Comparison of ENCODE assay signal across 36 cellular contexts in the genomic region with DNA sequence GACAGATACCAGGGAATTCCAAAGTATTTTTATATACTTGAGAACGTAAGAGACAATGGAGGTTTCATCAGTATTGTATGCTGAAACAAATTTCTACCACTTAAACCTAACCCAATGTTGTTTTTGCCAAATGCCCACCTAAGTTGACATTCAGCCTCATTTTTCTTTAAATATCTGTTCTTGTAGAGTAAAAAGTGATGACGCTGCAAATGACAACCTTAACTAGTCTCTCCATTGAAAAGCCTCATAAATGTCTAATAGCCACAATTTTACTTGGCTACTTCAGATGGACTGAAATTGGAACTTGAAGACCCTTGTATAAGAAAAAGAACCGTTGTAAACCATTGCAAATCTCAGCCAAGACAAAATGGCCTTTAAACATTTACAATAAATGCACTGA.
"Had no signal": no experiment of that assay in that cellular context is flagged by ENCODE, and none has a peak within 500 bp of the region (broad histone marks: within the 10 kb centered on the region; RNA-seq: fewer than 3 reads in every experiment).

No MANE protein-coding gene starts in this region.

- H3K27me3 ChIP-seq: MG63 had no signal

- H3K36me3 ChIP-seq: MG63 had no signal

- H3K4me3 ChIP-seq: MG63 had no signal

- DNase-seq: MG63, MM.1S, MV-4-11, NCI-H1048, NCI-H1092, NCI-H1092 treated with DMSO at 0.1 percent for 48 hours, NCI-H1105, NCI-H1105 treated with DMSO at 0.1 percent for 48 hours, NCI-H1417, NCI-H1417 treated with DMSO at 0.1 percent for 48 hours, NCI-H1436, NCI-H1436 treated with DMSO at 0.1 percent for 48 hours, NCI-H146, NCI-H1694, NCI-H1694 treated with DMSO at 0.1 percent for 48 hours, NCI-H187, NCI-H187 treated with DMSO at 0.1 percent for 48 hours, NCI-H1930, NCI-H2029, NCI-H2029 treated with DMSO at 0.1 percent for 48 hours, NCI-H2081, NCI-H2081 treated with DMSO at 0.1 percent for 48 hours, NCI-H2107, NCI-H2171, NCI-H2171 treated with DMSO at 0.1 percent for 48 hours, NCI-H2227 treated with DMSO at 0.1 percent for 48 hours, NCI-H226, NCI-H345, NCI-H446, NCI-H446 treated with DMSO at 0.1 percent for 48 hours, NCI-H510A, NCI-H510A treated with DMSO at 0.1 percent for 48 hours, NCI-H524, NCI-H524 treated with DMSO at 0.1 percent for 48 hours, NCI-H526, NCI-H526 treated with DMSO at 0.1 percent for 48 hours had no signal

- H3K9me3 ChIP-seq: MG63 had no signal
